ENCODE assay signal across 16 cellular contexts in genomic region chr11:18523079-18523478, GRCh38. TPM values are rescaled to one million over a fixed set of nuclear protein-coding genes. Genes with fewer than 3 reads are reported as not detected.
A peak's percentile ranks its signal among the peaks of the same experiment; 100 is the strongest.
DNase-seq lines count a peak whose midpoint lies in the region; ATAC-seq, FAIRE-seq and TF ChIP-seq lines count a peak whose summit lies in the region.
"Had no signal": no experiment of that assay in that cellular context is flagged by ENCODE, and none has a peak within 500 bp of the region (broad histone marks: within the 10 kb centered on the region; RNA-seq: fewer than 3 reads in every experiment).

No MANE protein-coding gene starts in this region.

- H3K27me3 ChIP-seq in CD8-positive, alpha-beta memory T cell (ENCODE audit: insufficient read depth, low read length, poor library complexity, severe bottlenecking): no peaks in the 10 kb centered on the region
- H3K27me3 ChIP-seq in PC-3 (ENCODE audit: low read length): no peaks in the 10 kb centered on the region
- H3K27me3 ChIP-seq: MG63 had no signal

- no peak overlapping the region for H3K27ac ChIP-seq in CD8-positive, alpha-beta memory T cell (ENCODE audit: low read depth, low read length)
- H3K27ac ChIP-seq in PC-3 (ENCODE audit: low read length): no peak overlapping the region

- no peak overlapping the region for H2AFZ ChIP-seq in PC-3 (ENCODE audit: low read length)

- no TSS peak for BruUV-seq in PC-3 (replicated peaks; lab: Mats Ljungman, UMichigan)

- H3K9me3 Mint-ChIP-seq in CD8-positive, alpha-beta memory T cell: peaks cover 0 to 3% (median 0%) of the 10 kb centered on the region in 5 donors
- no peaks in the 10 kb centered on the region for H3K9me3 Mint-ChIP-seq in effector memory CD8-positive, alpha-beta T cell
- no peaks in the 10 kb centered on the region for H3K9me3 Mint-ChIP-seq in neural crest cell

- 0 out of 2 replicates have a peak, but pooled peaks cover 6% of the 10 kb centered on the region for H4K20me1 ChIP-seq in PC-3 (ENCODE audit: low read length)

- no peaks in the 10 kb centered on the region for H3F3A ChIP-seq in PC-3 (ENCODE audit: low read length, unreplicated experiment)

- FAIRE-seq in H54 (lab: Jason Lieb, UNC): no peak

- H3K4me1 Mint-ChIP-seq in CD8-positive, alpha-beta memory T cell: peaks cover 52 to 80% (median 72%) of the 10 kb centered on the region in 3 donors
- peaks cover 29 to 67% of the 10 kb centered on the region in 2 donors for H3K4me1 Mint-ChIP-seq in effector memory CD8-positive, alpha-beta T cell (ENCODE audit: low read depth in 2 of 2)
- peaks cover 26% of the 10 kb centered on the region for H3K4me1 Mint-ChIP-seq in neural crest cell

- H3K4me2 ChIP-seq in PC-3 (ENCODE audit: low read length): no peak overlapping the region; the same call in 1 of the 2 replicates

- TF ChIP-seq POLR2A in H54 (IDR thresholded peaks at IDR 0.05; ENCODE audit: low read depth, low read length): no peak

- peaks cover 0 to 4% of the 10 kb centered on the region in 2 donors for H3K27me3 Mint-ChIP-seq in CD8-positive, alpha-beta memory T cell
- H3K27me3 Mint-ChIP-seq in effector memory CD8-positive, alpha-beta T cell: no peaks in the 10 kb centered on the region
- H3K27me3 Mint-ChIP-seq in neural crest cell (ENCODE audit: low read depth): no peaks in the 10 kb centered on the region
- H3K27me3 Mint-ChIP-seq: B cell had no signal

- CTCF ChIA-PET in CD8-positive, alpha-beta memory T cell (lab: Charles Lee): no interaction called here
- CTCF ChIA-PET in PC-3 (lab: Charles Lee): no interaction called here

- no peaks in the 10 kb centered on the region for H3K36me3 ChIP-seq in CD8-positive, alpha-beta memory T cell (ENCODE audit: insufficient read depth, low read length)
- no peaks in the 10 kb centered on the region for H3K36me3 ChIP-seq in PC-3 (ENCODE audit: low read depth, low read length)
- H3K36me3 ChIP-seq: MG63 had no signal

- H3K9me2 ChIP-seq in PC-3 (replicated peaks; ENCODE audit: low read length): no peaks in the 10 kb centered on the region

- peaks cover 0 to 53% (median 7%) of the 10 kb centered on the region in 3 donors for H3K36me3 Mint-ChIP-seq in CD8-positive, alpha-beta memory T cell
- peaks cover 51% of the 10 kb centered on the region for H3K36me3 Mint-ChIP-seq in effector memory CD8-positive, alpha-beta T cell (ENCODE audit: insufficient read depth)
- H3K36me3 Mint-ChIP-seq in neural crest cell (ENCODE audit: low read depth): peaks cover 2% of the 10 kb centered on the region

- ATAC-seq in PC-3 (no peak), GM19455 (IDR thresholded peaks at IDR 0.05; ENCODE audit: unreplicated experiment) (no peak)
- no peak for ATAC-seq in effector memory CD8-positive, alpha-beta T cell (replicated peaks)

- intact Hi-C loops in PC-3 (cut with micrococcal nuclease): loop anchor here (10.0 kb wide), 1 partner anchor 278 kb away; the partner anchor contains the start of gene SAA2

- H3K79me2 ChIP-seq in PC-3 (ENCODE audit: low read length): peaks cover 43% of the 10 kb centered on the region

- no peaks in the 10 kb centered on the region for H3K9me3 ChIP-seq in CD8-positive, alpha-beta memory T cell (ENCODE audit: low read length)
- no peaks in the 10 kb centered on the region for H3K9me3 ChIP-seq in PC-3 (ENCODE audit: low read length)
- H3K9me3 ChIP-seq: HAP-1, MG63 had no signal

- H3K9ac ChIP-seq in PC-3 (ENCODE audit: low read length): no peak overlapping the region

- POLR2A ChIA-PET in CD8-positive, alpha-beta memory T cell (lab: Charles Lee): no interaction called here
- POLR2A ChIA-PET in PC-3 (lab: Charles Lee; ENCODE audit: unreplicated experiment): interaction anchor here (0.6 kb wide), 2 partner anchors 14 to 91 kb away, joined by 5 to 6 read pairs; no protein-coding TSS in a partner anchor

- peak overlapping the region in 1 of 7 donors; percentile 20 for H3K4me3 Mint-ChIP-seq in CD8-positive, alpha-beta memory T cell
- H3K4me3 Mint-ChIP-seq in effector memory CD8-positive, alpha-beta T cell: no peak overlapping the region
- peak overlapping the region; percentile 20 for H3K4me3 Mint-ChIP-seq in neural crest cell
- H3K4me3 Mint-ChIP-seq: B cell had no signal

- peaks cover 20% of the 10 kb centered on the region for H3K4me1 ChIP-seq in CD8-positive, alpha-beta memory T cell (ENCODE audit: insufficient read depth, low read length)
- peaks cover 17% of the 10 kb centered on the region; the same call in 1 of the 2 replicates for H3K4me1 ChIP-seq in PC-3 (ENCODE audit: insufficient read depth, low read length)

- H3K27ac Mint-ChIP-seq in CD8-positive, alpha-beta memory T cell: peak overlapping the region in 7 of 8 donors; percentile 4 to 72 (median 70)
- H3K27ac Mint-ChIP-seq in effector memory CD8-positive, alpha-beta T cell: peak overlapping the region; percentile 59 to 64
- no peak overlapping the region for H3K27ac Mint-ChIP-seq in neural crest cell (ENCODE audit: unreplicated experiment)

- no peak for DNase-seq in CD8-positive, alpha-beta memory T cell
- DNase-seq in PC-3 (peak; percentile 57), neural crest cell (ENCODE audit: low read depth, low spot score) (no peak), AG08395 (ENCODE audit: low spot score) (no peak), NCI-H1105 (lab: John Stamatoyannopoulos, UW) (no peak), H54 (ENCODE audit: insufficient read length, low spot score) (no peak)
- no peak for DNase-seq in effector memory CD8-positive, alpha-beta T cell
- DNase-seq: ACHN, KG1, MG63, NCI-H1930, NCI-H2171, NCI-H510A had no signal

- no peak overlapping the region for H3K4me3 ChIP-seq in CD8-positive, alpha-beta memory T cell (ENCODE audit: low read length)
- no peak overlapping the region for H3K4me3 ChIP-seq in PC-3 (ENCODE audit: low read length)
- H3K4me3 ChIP-seq: HAP-1, MG63 had no signal

- TF ChIP-seq CTCF in PC-3 (conservative IDR thresholded peaks at IDR 0.05; ENCODE audit: low read depth, low read length) (no peak), neural crest cell (conservative IDR thresholded peaks at IDR 0.05) (no peak)

RNA-seq across cellular contexts. Expression of gene TSG101, which starts 3.7 kb away (rescaled TPM):
- 10 to 100 TPM; 44.8 to 45.4 TPM for total RNA-seq in CD8-positive, alpha-beta memory T cell
- polyA plus RNA-seq in CD8-positive, alpha-beta memory T cell: 55.4 TPM
- total RNA-seq in PC-3 (2014; rRNA removed): 42.2 and 46.9 TPM in 2 replicates
- total RNA-seq in neural crest cell: 45.8 and 55.2 TPM in 2 replicates
